14 cellular contexts compared by ENCODE assay signal in the genomic region with DNA sequence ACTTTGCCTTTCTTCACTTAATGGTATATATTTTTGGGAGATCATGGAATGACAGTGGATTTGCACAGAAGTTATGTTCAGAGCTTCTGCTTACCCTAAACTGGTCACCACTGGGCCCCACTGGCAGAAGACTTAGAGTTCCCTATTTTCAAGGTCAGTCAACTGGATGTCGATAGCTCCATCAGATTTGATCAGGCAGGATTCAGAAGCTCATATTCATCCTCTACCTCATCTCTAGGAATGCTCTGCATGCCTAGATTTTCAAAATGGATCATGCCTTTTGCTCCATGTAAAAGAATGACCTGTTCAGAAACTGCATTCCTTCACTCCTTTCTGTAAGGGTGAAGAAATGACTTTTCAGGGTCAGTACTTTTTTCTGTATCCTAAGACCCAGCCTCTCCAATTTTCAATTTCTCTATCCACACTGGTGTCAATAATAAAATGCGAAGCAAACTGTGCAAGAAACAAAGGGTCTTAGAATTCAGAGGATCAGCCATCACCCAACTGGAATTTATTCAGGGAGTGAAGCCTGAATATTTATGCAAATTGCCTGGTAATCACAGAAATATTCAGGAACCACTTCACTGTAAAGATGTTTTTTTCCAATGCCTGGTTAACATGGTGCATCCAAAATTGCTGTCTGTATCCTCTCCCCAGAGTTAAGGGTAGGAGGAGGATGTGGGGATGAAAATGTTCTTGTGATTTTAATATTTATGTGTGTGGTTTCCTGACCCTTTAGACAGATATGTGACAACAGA.
DNase-seq lines count a peak whose midpoint lies in the region; ATAC-seq and TF ChIP-seq lines count a peak whose summit lies in the region.
"Had no signal": no experiment of that assay in that cellular context is flagged by ENCODE, and none has a peak within 500 bp of the region (broad histone marks: within the 10 kb centered on the region; RNA-seq: fewer than 3 reads in every experiment).

No MANE protein-coding gene starts in this region.

- no peaks in the 10 kb centered on the region for H3K9me3 ChIP-seq in neural cell (ENCODE audit: low read length)

- TF ChIP-seq EP300 in neural cell (conservative IDR thresholded peaks at IDR 0.05; ENCODE audit: poor library complexity, severe bottlenecking) = no peak

- DNase-seq in EH (ENCODE audit: low read depth) = peak; percentile 77
- peak; percentile 84 for DNase-seq in M059J (ENCODE audit: low read depth)
- no peak for DNase-seq in epithelial cell of prostate (ENCODE audit: low read depth, low spot score)
- DNase-seq in NCI-H524 treated with DMSO at 0.1 percent for 48 hours (lab: John Stamatoyannopoulos, UW) = no peak
- DNase-seq: activated B cell treated with CpG ODN at 0.5 μM for 24 hours; activated CD8-positive, alpha-beta memory T cell treated with anti-CD3 and anti-CD28 coated beads, Interleukin-2, amount 50 U/mL, for 48 hours; activated naive CD8-positive, alpha-beta T cell treated with anti-CD3 and anti-CD28 coated beads, Interleukin-2, amount 10 ng/mL, durations not matched to agents 7 days and 5 days; CD4-positive, CD25-positive, alpha-beta regulatory T cell; erythroblast; NCI-H446 had no signal

- ATAC-seq in HG03045 (IDR thresholded peaks at IDR 0.05; ENCODE audit: unreplicated experiment) (no peak), GM21367 (IDR thresholded peaks at IDR 0.05; ENCODE audit: unreplicated experiment) (no peak), HG03175 (IDR thresholded peaks at IDR 0.05; ENCODE audit: unreplicated experiment) (no peak)

- H3K36me3 ChIP-seq in neural cell (ENCODE audit: insufficient read depth, low read length) = no peaks in the 10 kb centered on the region

- H3K9me2 ChIP-seq in neural cell (ENCODE audit: insufficient read depth, low read length) = no peaks in the 10 kb centered on the region

- H3K27me3 ChIP-seq in neural cell (ENCODE audit: insufficient read depth, low read depth, low read length) = peaks cover 5% of the 10 kb centered on the region

- no peak overlapping the region for H2AFZ ChIP-seq in neural cell (ENCODE audit: low read depth, low read length)

- peak overlapping the region; percentile 22 for H3K4me3 ChIP-seq in neural cell (ENCODE audit: low read length)

- no peak for TF ChIP-seq CTCF in neural cell (IDR thresholded peaks at IDR 0.05; ENCODE audit: poor library complexity, severe bottlenecking)

- H3K79me2 ChIP-seq in neural cell (replicated peaks; ENCODE audit: insufficient read depth, low read length) = no peaks in the 10 kb centered on the region

- no peak for TF ChIP-seq RAD21 in neural cell (conservative IDR thresholded peaks at IDR 0.05)

- H4K20me1 ChIP-seq in neural cell (ENCODE audit: insufficient read depth) = no peaks in the 10 kb centered on the region

- H3K27ac ChIP-seq in epithelial cell of prostate (peak overlapping the region; percentile 6), neural cell (ENCODE audit: low read length) (peak overlapping the region; percentile 54)

- H3K9ac ChIP-seq in neural cell (ENCODE audit: low read length) = no peak overlapping the region

- no peak overlapping the region for H3K4me2 ChIP-seq in neural cell (ENCODE audit: low read length)

- H3F3A ChIP-seq in neural cell (ENCODE audit: insufficient read depth, low read length, poor library complexity, severe bottlenecking) = no peaks in the 10 kb centered on the region

TF ChIP-seq in neural cell, 6 proteins besides CTCF, POLR2A, EP300 and RAD21:
- TF ChIP-seq POLR2AphosphoS5 (IDR thresholded peaks at IDR 0.05) (no peak), MXI1 (conservative IDR thresholded peaks at IDR 0.05; ENCODE audit: poor library complexity, severe bottlenecking) (no peak), SMC3 (conservative IDR thresholded peaks at IDR 0.05; ENCODE audit: poor library complexity) (no peak), TAF1 (IDR thresholded peaks at IDR 0.05; ENCODE audit: low read depth) (no peak), EZH2 (IDR thresholded peaks at IDR 0.05; ENCODE audit: borderline replicate concordance, insufficient read depth, low read length, poor library complexity, severe bottlenecking) (no peak)
- TF ChIP-seq, protein P1, sequence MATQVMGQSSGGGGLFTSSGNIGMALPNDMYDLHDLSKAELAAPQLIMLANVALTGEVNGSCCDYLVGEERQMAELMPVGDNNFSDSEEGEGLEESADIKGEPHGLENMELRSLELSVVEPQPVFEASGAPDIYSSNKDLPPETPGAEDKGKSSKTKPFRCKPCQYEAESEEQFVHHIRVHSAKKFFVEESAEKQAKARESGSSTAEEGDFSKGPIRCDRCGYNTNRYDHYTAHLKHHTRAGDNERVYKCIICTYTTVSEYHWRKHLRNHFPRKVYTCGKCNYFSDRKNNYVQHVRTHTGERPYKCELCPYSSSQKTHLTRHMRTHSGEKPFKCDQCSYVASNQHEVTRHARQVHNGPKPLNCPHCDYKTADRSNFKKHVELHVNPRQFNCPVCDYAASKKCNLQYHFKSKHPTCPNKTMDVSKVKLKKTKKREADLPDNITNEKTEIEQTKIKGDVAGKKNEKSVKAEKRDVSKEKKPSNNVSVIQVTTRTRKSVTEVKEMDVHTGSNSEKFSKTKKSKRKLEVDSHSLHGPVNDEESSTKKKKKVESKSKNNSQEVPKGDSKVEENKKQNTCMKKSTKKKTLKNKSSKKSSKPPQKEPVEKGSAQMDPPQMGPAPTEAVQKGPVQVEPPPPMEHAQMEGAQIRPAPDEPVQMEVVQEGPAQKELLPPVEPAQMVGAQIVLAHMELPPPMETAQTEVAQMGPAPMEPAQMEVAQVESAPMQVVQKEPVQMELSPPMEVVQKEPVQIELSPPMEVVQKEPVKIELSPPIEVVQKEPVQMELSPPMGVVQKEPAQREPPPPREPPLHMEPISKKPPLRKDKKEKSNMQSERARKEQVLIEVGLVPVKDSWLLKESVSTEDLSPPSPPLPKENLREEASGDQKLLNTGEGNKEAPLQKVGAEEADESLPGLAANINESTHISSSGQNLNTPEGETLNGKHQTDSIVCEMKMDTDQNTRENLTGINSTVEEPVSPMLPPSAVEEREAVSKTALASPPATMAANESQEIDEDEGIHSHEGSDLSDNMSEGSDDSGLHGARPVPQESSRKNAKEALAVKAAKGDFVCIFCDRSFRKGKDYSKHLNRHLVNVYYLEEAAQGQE (IDR thresholded peaks at IDR 0.05; ENCODE audit: borderline replicate concordance) = no peak
TF ChIP-seq in neural cell: peak in this region for 0.

Comparison
In these comparisons a context has a peak if more than half of its experiments do, and no peak if none do; other contexts are left out.
1. DNase-seq: peak in EH (single experiment) and M059J (single experiment); none in epithelial cell of prostate (single experiment) and NCI-H524 treated with DMSO at 0.1 percent for 48 hours (single experiment).